8 cellular contexts compared by ENCODE assay signal in genomic region chr19:55605637-55606470, GRCh38. TPM values are rescaled to one million over a fixed set of nuclear protein-coding genes. Genes with fewer than 3 reads are reported as not detected.
A peak's percentile ranks its signal among the peaks of the same experiment; 100 is the strongest.
DNase-seq lines count a peak whose midpoint lies in the region; ATAC-seq and TF ChIP-seq lines count a peak whose summit lies in the region.

Gene ZNF865, plus strand, starts transcription at chr19:55605647. Its CDS starts 7,972 bp downstream, at chr19:55613619.

- peaks cover 28% of the 10 kb centered on the region for H3K4me1 ChIP-seq in PC-9 (replicated peaks; ENCODE audit: insufficient read depth)
- H3K4me1 ChIP-seq in fibroblast of lung (ENCODE audit: control insufficient read depth, extremely low read depth, insufficient read depth, low read length) = peaks cover 10% of the 10 kb centered on the region
- peaks cover 7 to 16% of the 10 kb centered on the region in 2 donors for H3K4me1 ChIP-seq in naive thymus-derived CD4-positive, alpha-beta T cell (ENCODE audit: control insufficient read depth in 2 of 2, insufficient read depth in 2 of 2, low read length in 2 of 2)

- CTCF ChIA-PET in BJ (lab: Yijun Ruan, JAX) (interaction anchor here (0.6 to 2.4 kb wide), 28 partner anchors 13 to 1467 kb away, joined by 3 to 40 read pairs (median 4); partner anchors contain the start of genes ZNF579 and ZNF784), PC-9 (lab: Charles Lee) (interaction anchor here (0.6 to 1.9 kb wide), 8 partner anchors 19 to 349 kb away, joined by 3 to 14 read pairs (median 4); partner anchors contain the start of gene ZNF784)
- CTCF ChIA-PET in naive thymus-derived CD4-positive, alpha-beta T cell (lab: Charles Lee) = interaction anchor here (0.6 to 3.5 kb wide), 19 partner anchors 12 to 465 kb away, joined by 3 to 42 read pairs (median 5); partner anchors contain the start of genes U2AF2, ZNF579, ZNF628 and ZNF784

- peaks cover 43% of the 10 kb centered on the region for H3F3A ChIP-seq in PC-9 (ENCODE audit: insufficient read depth, low read depth)

- H3K4me3 ChIP-seq in BJ (ENCODE audit: low read depth, low read length) = peak within 1 kb of the TSS; percentile 90
- H3K4me3 ChIP-seq in PC-9 = peak within 1 kb of the TSS; percentile 79
- H3K4me3 ChIP-seq in fibroblast of lung (replicated peaks in 1 of 4; ENCODE audit: control extremely low read depth in 1 of 4, insufficient read depth in 1 of 4, low read depth in 3 of 4, low read length in 4 of 4) = peak within 1 kb of the TSS; percentile 90 to 95 (median 93)
- peak within 1 kb of the TSS; percentile 78 for H3K4me3 ChIP-seq in naive thymus-derived CD4-positive, alpha-beta T cell (ENCODE audit: low read length)

- H3K27me3 ChIP-seq in BJ (ENCODE audit: control insufficient read depth, insufficient read depth, low read length) (no peaks in the 10 kb centered on the region), PC-9 (ENCODE audit: insufficient read depth, low read depth) (no peaks in the 10 kb centered on the region), fibroblast of lung (ENCODE audit: control insufficient read depth, insufficient read depth, low read length) (no peaks in the 10 kb centered on the region)
- H3K27me3 ChIP-seq in naive thymus-derived CD4-positive, alpha-beta T cell (ENCODE audit: control insufficient read depth in 2 of 2, insufficient read depth in 2 of 2, low read length in 2 of 2) = no peaks in the 10 kb centered on the region

- H4K20me1 ChIP-seq in PC-9 (ENCODE audit: insufficient read depth) (peaks cover 39% of the 10 kb centered on the region), fibroblast of lung (ENCODE audit: control insufficient read depth, extremely low read depth, insufficient read depth, low read length) (no peaks in the 10 kb centered on the region)

- peaks cover 53% of the 10 kb centered on the region for H3K79me2 ChIP-seq in PC-9 (ENCODE audit: low read depth)
- H3K79me2 ChIP-seq in fibroblast of lung (ENCODE audit: control insufficient read depth, insufficient read depth, low read length) = peaks cover 33% of the 10 kb centered on the region

- H3K9me3 ChIP-seq in PC-9 (ENCODE audit: insufficient read depth, low read depth) (no peaks in the 10 kb centered on the region), fibroblast of lung (ENCODE audit: control insufficient read depth, insufficient read depth, low read depth, low read length) (no peaks in the 10 kb centered on the region)
- no peaks in the 10 kb centered on the region for H3K9me3 ChIP-seq in naive thymus-derived CD4-positive, alpha-beta T cell (ENCODE audit: control insufficient read depth in 2 of 3, low read length in 3 of 3)

- peak within 1 kb of the TSS; percentile 93 for H3K4me2 ChIP-seq in PC-9
- H3K4me2 ChIP-seq in fibroblast of lung (ENCODE audit: extremely low read depth, insufficient read depth, low read length) = peak within 1 kb of the TSS; percentile 100

- H2AFZ ChIP-seq in PC-9 (peak within 1 kb of the TSS; percentile 71), fibroblast of lung (ENCODE audit: low read length) (peak within 1 kb of the TSS; percentile 12)

- H3K9ac ChIP-seq in fibroblast of lung (ENCODE audit: insufficient read depth, low read length) = peak within 1 kb of the TSS; percentile 89

- BruUV-seq in PC-9 (replicated peaks; lab: Mats Ljungman, UMichigan) = no TSS peak

- H3K27ac ChIP-seq in PC-9 (peak within 1 kb of the TSS; percentile 66), fibroblast of lung (ENCODE audit: insufficient read depth, low read length) (peak within 1 kb of the TSS; percentile 93)
- H3K27ac ChIP-seq in naive thymus-derived CD4-positive, alpha-beta T cell (ENCODE audit: low read depth, low read length) = peak within 1 kb of the TSS; percentile 90

- peak within 1 kb of the TSS; percentile 91 to 95 (median 93) for H3K27ac Mint-ChIP-seq in IgD-negative memory B cell
- H3K27ac Mint-ChIP-seq in activated T-cell treated with anti-CD3 and anti-CD28 coated beads, Interleukin-2, amount 50 U/mL, for 72 hours = peak within 1 kb of the TSS; percentile 92
- H3K27ac Mint-ChIP-seq in naive thymus-derived CD4-positive, alpha-beta T cell = peak within 1 kb of the TSS; percentile 77 to 98 (median 94)

- H3K9me2 ChIP-seq in PC-9 (ENCODE audit: insufficient read depth) = no peaks in the 10 kb centered on the region

- TF ChIP-seq CTCF in BJ (IDR thresholded peaks at IDR 0.05; ENCODE audit: insufficient read depth, low read depth, low read length) (peak; percentile 88), PC-9 (conservative IDR thresholded peaks at IDR 0.05) (peak; percentile 82), fibroblast of lung (conservative IDR thresholded peaks at IDR 0.05 in 1 of 2, IDR thresholded peaks at IDR 0.05 in 1 of 2; ENCODE audit: low read depth in 1 of 2, low read length in 2 of 2) (peak; percentile 75 to 88)

- POLR2A ChIA-PET in BJ (lab: Charles Lee) = no interaction called here
- POLR2A ChIA-PET in PC-9 (lab: Charles Lee; ENCODE audit: unreplicated experiment) = interaction anchor here (0.5 to 1.1 kb wide), 11 partner anchors 11 to 1468 kb away, joined by 3 to 14 read pairs (median 5); partner anchors contain the start of genes CNOT3, HSPBP1, ISOC2 and ZNF628
- POLR2A ChIA-PET in naive thymus-derived CD4-positive, alpha-beta T cell (lab: Charles Lee) = interaction anchor here (0.6 to 6.9 kb wide), 22 partner anchors 10 to 351 kb away, joined by 3 to 76 read pairs (median 5); partner anchors contain the start of genes U2AF2, ZNF581, ZNF628 and ZNF784

- DNase-seq in BJ (ENCODE audit: low read depth) (no peak), PC-9 (peak; percentile 79 to 83), fibroblast of lung (ENCODE audit: low read depth in 2 of 2) (peak; percentile 84 to 87)
- peak; percentile 77 to 81 for DNase-seq in activated T-cell treated with anti-CD3 and anti-CD28 coated beads, Interleukin-2, amount 50 U/mL, for 72 hours
- DNase-seq in naive thymus-derived CD4-positive, alpha-beta T cell = peak; percentile 46 to 76 (median 68)
- peak; percentile 50 to 76 (median 62) for DNase-seq in stimulated activated naive CD4-positive, alpha-beta T cell (lab: John Stamatoyannopoulos, UW)

- intact Hi-C loops in PC-9 (cut with micrococcal nuclease; ENCODE audit: unreplicated experiment) = loop anchor here (1.0 to 2.0 kb wide), 5 partner anchors 18 to 129 kb away; partner anchors contain the start of genes ZNF628 and ZNF784
- intact Hi-C loops in naive thymus-derived CD4-positive, alpha-beta T cell (cut with micrococcal nuclease) = loop anchor here (1.0 to 5.0 kb wide), 13 partner anchors 18 to 1469 kb away; partner anchors contain the start of genes PPP1R12C (in 2 of the 2), ZNF579 (in 2 of the 2), ZNF784 (in 2 of the 2) and CNOT3 (in 1 of the 2)

- H3K27me3 Mint-ChIP-seq in IgD-negative memory B cell = no peaks in the 10 kb centered on the region
- H3K27me3 Mint-ChIP-seq in activated T-cell treated with anti-CD3 and anti-CD28 coated beads, Interleukin-2, amount 50 U/mL, for 72 hours (ENCODE audit: low read depth) = no peaks in the 10 kb centered on the region
- peaks cover 0 to 3% (median 0%) of the 10 kb centered on the region in 5 donors for H3K27me3 Mint-ChIP-seq in naive thymus-derived CD4-positive, alpha-beta T cell

- peak; percentile 16 for ATAC-seq in GM19328 (IDR thresholded peaks at IDR 0.05; ENCODE audit: unreplicated experiment)
- ATAC-seq in activated T-cell treated with anti-CD3 and anti-CD28 coated beads, Interleukin-2, amount 50 U/mL, for 72 hours (replicated peaks in 1 of 2) = peak; percentile 34 to 48
- ATAC-seq in naive thymus-derived CD4-positive, alpha-beta T cell = peak; percentile 52

- H3K36me3 ChIP-seq in BJ (ENCODE audit: control insufficient read depth, insufficient read depth, low read length) (peaks cover 6% of the 10 kb centered on the region; the same call in 1 of the 2 replicates), PC-9 (ENCODE audit: low read depth) (peaks cover 12% of the 10 kb centered on the region; the same call in 1 of the 2 replicates), fibroblast of lung (ENCODE audit: control insufficient read depth, insufficient read depth, low read length) (peaks cover 2% of the 10 kb centered on the region)
- peaks cover 0 to 21% (median 0%) of the 10 kb centered on the region in 3 experiments for H3K36me3 ChIP-seq in naive thymus-derived CD4-positive, alpha-beta T cell (ENCODE audit: control insufficient read depth in 2 of 3, insufficient read depth in 3 of 3, low read length in 3 of 3)

- peak within 1 kb of the TSS; percentile 87 to 99 (median 96) for H3K4me3 Mint-ChIP-seq in IgD-negative memory B cell
- H3K4me3 Mint-ChIP-seq in activated T-cell treated with anti-CD3 and anti-CD28 coated beads, Interleukin-2, amount 50 U/mL, for 72 hours = peak within 1 kb of the TSS; percentile 96
- peak within 1 kb of the TSS; percentile 90 to 99 (median 93) for H3K4me3 Mint-ChIP-seq in naive thymus-derived CD4-positive, alpha-beta T cell

- H3K36me3 Mint-ChIP-seq in IgD-negative memory B cell = no peaks in the 10 kb centered on the region
- peaks cover 16 to 17% of the 10 kb centered on the region in 2 donors for H3K36me3 Mint-ChIP-seq in activated T-cell treated with anti-CD3 and anti-CD28 coated beads, Interleukin-2, amount 50 U/mL, for 72 hours (ENCODE audit: insufficient read depth in 2 of 2)
- H3K36me3 Mint-ChIP-seq in naive thymus-derived CD4-positive, alpha-beta T cell = peaks cover 0 to 29% (median 8%) of the 10 kb centered on the region in 5 donors

- H3K9me3 Mint-ChIP-seq in IgD-negative memory B cell = no peaks in the 10 kb centered on the region
- no peaks in the 10 kb centered on the region for H3K9me3 Mint-ChIP-seq in activated T-cell treated with anti-CD3 and anti-CD28 coated beads, Interleukin-2, amount 50 U/mL, for 72 hours
- H3K9me3 Mint-ChIP-seq in naive thymus-derived CD4-positive, alpha-beta T cell = peaks cover 0 to 1% (median 0%) of the 10 kb centered on the region in 11 donors

- peaks cover 17 to 43% (median 37%) of the 10 kb centered on the region in 3 donors for H3K4me1 Mint-ChIP-seq in IgD-negative memory B cell
- H3K4me1 Mint-ChIP-seq in activated T-cell treated with anti-CD3 and anti-CD28 coated beads, Interleukin-2, amount 50 U/mL, for 72 hours (ENCODE audit: low read depth) = peaks cover 51% of the 10 kb centered on the region
- peaks cover 41 to 73% (median 69%) of the 10 kb centered on the region in 7 donors for H3K4me1 Mint-ChIP-seq in naive thymus-derived CD4-positive, alpha-beta T cell

RNA-seq across cellular contexts. Expression of gene ZNF865, which starts in this region (rescaled TPM):
- polyA plus RNA-seq in BJ (2011; rRNA removed) (1.2 and 1.4 TPM in 2 replicates), IgD-negative memory B cell (0.36 TPM), fibroblast of lung (1.2 TPM in 2 replicates)
- polyA minus RNA-seq in BJ (2011; rRNA and poly(A)+ RNA removed) = 1.3 and 1.6 TPM in 2 replicates
- total RNA-seq in PC-9 (2021) (26.8 and 30.3 TPM in 2 replicates), fibroblast of lung (0.51 and 1.2 TPM in 2 replicates)
- total RNA-seq in activated T-cell treated with anti-CD3 and anti-CD28 coated beads, Interleukin-2, amount 50 U/mL, for 72 hours = 10 to 100 TPM; 12.9 to 13.2 TPM
- polyA plus RNA-seq in fibroblast of lung (2012) = 5.1 and 6.0 TPM in 2 replicates
- polyA minus RNA-seq in fibroblast of lung (ENCODE audit: low replicate concordance) = 1.7 and 3.3 TPM in 2 replicates
- 10 to 100 TPM; 13.8 to 22.7 (median 15.3) TPM for total RNA-seq in naive thymus-derived CD4-positive, alpha-beta T cell
- polyA plus RNA-seq in naive thymus-derived CD4-positive, alpha-beta T cell = under 1 TPM; 0.06 to 0.24 TPM
